In the genomic region with DNA sequence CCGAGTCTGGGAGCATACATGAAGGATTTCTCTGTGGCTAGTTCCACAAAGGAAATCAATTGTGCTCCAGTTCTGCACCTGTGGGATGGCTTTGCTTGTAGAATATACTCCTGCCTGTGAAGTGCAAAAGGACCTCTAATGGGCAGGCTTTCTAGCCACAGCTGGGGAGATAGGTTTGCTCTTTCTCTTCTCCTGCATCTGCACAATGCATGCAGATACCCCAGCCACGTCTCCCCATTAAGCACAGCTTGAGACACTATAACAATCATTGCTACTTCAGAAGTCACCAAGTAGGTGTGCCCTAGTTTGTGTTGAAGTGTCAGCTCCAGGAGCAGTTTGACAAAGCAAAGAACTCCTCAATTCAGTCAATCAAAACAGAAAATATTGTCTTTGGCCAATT, we compare ENCODE assay signal across 29 cellular contexts.
"Had no signal": no experiment of that assay in that cellular context is flagged by ENCODE, and none has a peak within 500 bp of the region (broad histone marks: within the 10 kb centered on the region; RNA-seq: fewer than 3 reads in every experiment).

No MANE protein-coding gene starts in this region.

- H3K27ac ChIP-seq: adrenal gland, body of pancreas, colonic mucosa, epithelial cell of prostate, esophagus squamous epithelium, heart right ventricle, left lung, lower lobe of right lung, neural progenitor cell, right atrium auricular region, testis, transverse colon had no signal

- H3K27me3 ChIP-seq: body of pancreas, colonic mucosa, esophagus squamous epithelium, heart right ventricle, left lung, neural progenitor cell, right atrium auricular region, testis, transverse colon had no signal

- H3K4me2 ChIP-seq: neural progenitor cell had no signal

- H3K4me3 ChIP-seq: adrenal gland, body of pancreas, colonic mucosa, esophagus squamous epithelium, heart right ventricle, left lung, lower lobe of right lung, neural progenitor cell, right atrium auricular region, testis, transverse colon had no signal

- H3K36me3 ChIP-seq: adrenal gland, colonic mucosa, esophagus squamous epithelium, heart right ventricle, left lung, lower lobe of right lung, neural progenitor cell, right atrium auricular region, transverse colon had no signal

- H3K9me3 ChIP-seq: adrenal gland, body of pancreas, colonic mucosa, lower lobe of right lung, testis, transverse colon had no signal

- DNase-seq: activated CD4-positive, alpha-beta T cell treated with anti-CD3 and anti-CD28 coated beads for 48 hours; activated CD4-positive, alpha-beta T cell treated with anti-CD3 and anti-CD28 coated beads, Interleukin-2, amount 50 U/mL, for 48 hours; activated CD8-positive, alpha-beta memory T cell treated with anti-CD3 and anti-CD28 coated beads for 24 hours; activated effector memory CD4-positive, alpha-beta T cell treated with anti-CD3 and anti-CD28 coated beads, Interleukin-2, amount 50 U/mL, for 16 hours; activated naive CD4-positive, alpha-beta T cell treated with anti-CD3 and anti-CD28 coated beads for 36 hours; activated naive CD8-positive, alpha-beta T cell treated with anti-CD3 and anti-CD28 coated beads for 36 hours; adrenal gland; aorta; body of pancreas; cerebellar nuclear complex; colonic mucosa; effector CD8-positive, alpha-beta T cell; esophagus squamous epithelium; foreskin melanocyte; heart right ventricle; left lung; lower lobe of right lung; mesenchymal stem cell; naive thymus-derived CD8-positive, alpha-beta T cell; occipital lobe; stimulated activated CD4-positive, alpha-beta T cell treated with anti-CD3 and anti-CD28 coated beads, Interleukin-15, amount 100 ng/mL, for 24 hours; stimulated activated CD4-positive, alpha-beta T cell treated with anti-CD3 and anti-CD28 coated beads, Interleukin-2, amount 100 ng/mL, for 24 hours; stimulated activated naive B cell treated with anti-CD40 and anti-IgM and Interleukin-4, amounts not matched to agents 10 μg/mL and 1 μg/mL and 100 μg/mL, for 72 hours; testis; transverse colon had no signal

- H3K4me1 ChIP-seq: adrenal gland, body of pancreas, colonic mucosa, esophagus squamous epithelium, heart right ventricle, left lung, lower lobe of right lung, right atrium auricular region, testis, transverse colon had no signal

- H2AFZ ChIP-seq: neural progenitor cell had no signal

- ATAC-seq: activated CD4-positive, CD25-positive, alpha-beta regulatory T cell treated with anti-CD3 and anti-CD28 coated beads, Interleukin-2, amount 50 U/mL, for 24 hours; body of pancreas; heart right ventricle; left lung; lower lobe of right lung; naive thymus-derived CD8-positive, alpha-beta T cell; stimulated activated naive B cell treated with anti-CD40 and anti-IgM and Interleukin-4, amounts not matched to agents 10 μg/mL and 1 μg/mL and 100 μg/mL, for 72 hours had no signal
